In the genomic region with DNA sequence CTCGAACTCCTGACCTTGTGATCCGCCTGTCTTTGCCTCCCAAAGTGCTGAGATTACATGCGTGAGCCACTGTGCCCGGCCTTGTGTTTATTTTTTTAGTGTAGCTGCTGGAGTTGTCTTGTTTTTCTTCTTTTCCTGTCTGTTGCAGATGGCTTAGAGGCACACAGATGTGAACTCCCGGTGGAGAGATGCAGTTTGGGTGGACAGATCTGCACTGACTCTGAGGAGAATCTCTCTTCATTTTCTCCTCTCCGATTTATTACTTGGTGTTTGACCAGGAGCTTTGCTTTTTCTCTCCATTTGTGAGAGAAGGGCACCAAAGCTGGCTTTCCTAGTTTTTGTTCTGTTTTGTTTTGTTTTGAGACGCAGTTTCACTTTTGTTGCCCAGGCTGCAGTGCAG, we compare ENCODE assay signal across 19 cellular contexts.
"Had no signal": no experiment of that assay in that cellular context is flagged by ENCODE, and none has a peak within 500 bp of the region (broad histone marks: within the 10 kb centered on the region; RNA-seq: fewer than 3 reads in every experiment).

No MANE protein-coding gene starts in this region.

- H3K36me3 ChIP-seq: colonic mucosa, prostate gland had no signal

- ATAC-seq: activated CD8-positive, alpha-beta memory T cell treated with anti-CD3 and anti-CD28 coated beads, Interleukin-2, amount 10 ng/mL, durations not matched to agents 7 days and 5 days; activated T-cell treated with anti-CD3 and anti-CD28 coated beads, Interleukin-2, amount 50 U/mL, for 4 hours; left colon; mucosa of descending colon; natural killer cell; stimulated activated naive CD8-positive, alpha-beta T cell treated with anti-CD3 and anti-CD28 coated beads, Interleukin-15, Interleukin-2, amounts not matched to agents 100 U/mL and 50 U/mL, for 24 hours; upper lobe of right lung had no signal

- H3K4me3 ChIP-seq: cardiac muscle cell, colonic mucosa, mucosa of descending colon, prostate gland, sigmoid colon, upper lobe of right lung had no signal

- H3K27ac ChIP-seq: cardiac muscle cell, colonic mucosa, prostate gland, sigmoid colon, upper lobe of right lung had no signal

- H3K4me1 ChIP-seq: colonic mucosa, prostate gland, sigmoid colon, upper lobe of right lung had no signal

- DNase-seq: activated CD4-positive, alpha-beta T cell treated with anti-CD3 and anti-CD28 coated beads for 1 hour; activated CD4-positive, alpha-beta T cell treated with anti-CD3 and anti-CD28 coated beads, Interleukin-2, amount 50 U/mL, for 48 hours; activated CD8-positive, alpha-beta memory T cell treated with anti-CD3 and anti-CD28 coated beads, Interleukin-2, amount 10 ng/mL, durations not matched to agents 7 days and 5 days; activated gamma-delta T cell treated with Interleukin-2 at 50 U/mL for 16 hours; activated naive CD8-positive, alpha-beta T cell treated with anti-CD3 and anti-CD28 coated beads for 36 hours; activated T-cell treated with anti-CD3 and anti-CD28 coated beads, Interleukin-2, amount 50 U/mL, for 4 hours; colonic mucosa; left colon; mucosa of descending colon; natural killer cell; nucleus accumbens; sigmoid colon; stimulated activated CD4-positive, alpha-beta T cell treated with anti-CD3 and anti-CD28 coated beads, Interleukin-4, amount 100 ng/mL, for 1 hour; stimulated activated CD8-positive, alpha-beta memory T cell treated with anti-CD3 and anti-CD28 coated beads, Interleukin-4, amount 100 ng/mL, for 48 hours; stimulated activated naive CD8-positive, alpha-beta T cell treated with anti-CD3 and anti-CD28 coated beads, Interleukin-15, Interleukin-2, amounts not matched to agents 100 U/mL and 50 U/mL, for 24 hours; T-helper 9 cell; upper lobe of right lung had no signal

- H3K9me3 ChIP-seq: colonic mucosa, mucosa of descending colon, prostate gland, sigmoid colon, upper lobe of right lung had no signal

- H3K27me3 ChIP-seq: cardiac muscle cell, colonic mucosa, sigmoid colon, upper lobe of right lung had no signal
